In genomic region chr6:4316867-4317400, GRCh38 we compare ENCODE assay signal across 8 cellular contexts.
DNase-seq lines count a peak whose midpoint lies in the region; ATAC-seq and TF ChIP-seq lines count a peak whose summit lies in the region.

No MANE protein-coding gene starts in this region.

- no peak overlapping the region for H3K9ac ChIP-seq in trophoblast cell (ENCODE audit: low read length)

- H2BK120ac ChIP-seq in trophoblast cell (ENCODE audit: insufficient read depth, low read length, poor library complexity) = peak overlapping the region; percentile 60

- peak overlapping the region; percentile 40 for H4K8ac ChIP-seq in trophoblast cell (ENCODE audit: low read depth, low read length)

- H3K4ac ChIP-seq in trophoblast cell (ENCODE audit: low read depth, low read length) = no peak overlapping the region

- H3K4me2 ChIP-seq in trophoblast cell (ENCODE audit: low read length) = no peak overlapping the region

- H3K27ac ChIP-seq in Panc1 (ENCODE audit: low read length) (peak overlapping the region; percentile 42; the same call in 1 of the 2 replicates), trophoblast cell (ENCODE audit: low read depth, low read length) (peak overlapping the region; percentile 49)

- H3K14ac ChIP-seq in trophoblast cell (ENCODE audit: low read length) = peak overlapping the region; percentile 52

- POLR2A ChIA-PET in Panc1 (lab: Charles Lee) = no interaction called here

- peak overlapping the region; percentile 68 for H4K91ac ChIP-seq in trophoblast cell (ENCODE audit: low read depth, low read length)

- peak overlapping the region; percentile 32 for H2AFZ ChIP-seq in trophoblast cell (ENCODE audit: insufficient read depth, low read length, poor library complexity)

- peaks cover 9% of the 10 kb centered on the region for H3K79me1 ChIP-seq in trophoblast cell (ENCODE audit: low read length)

- H3K9me3 ChIP-seq in Panc1 (ENCODE audit: control insufficient read depth, insufficient read depth, low read depth, low read length) = peaks cover 21% of the 10 kb centered on the region; the same call in 1 of the 2 replicates
- no peaks in the 10 kb centered on the region for H3K9me3 ChIP-seq in trophoblast cell (ENCODE audit: insufficient read depth, low read depth, low read length)

- H2BK5ac ChIP-seq in trophoblast cell (ENCODE audit: low read depth, low read length, poor library complexity) = peak overlapping the region; percentile 12

- ATAC-seq in Panc1 (no peak), HG03354 (IDR thresholded peaks at IDR 0.05; ENCODE audit: poor library complexity, severe bottlenecking, unreplicated experiment) (no peak)

- DNase-seq in GM04503 (ENCODE audit: low read depth) (peak; percentile 78), Panc1 (ENCODE audit: low read depth, low spot score) (peak; percentile 27), fibroblast of pulmonary artery (ENCODE audit: low read depth) (peak; percentile 91), trophoblast cell (peak; percentile 19 to 46), activated gamma-delta T cell treated with Interleukin-2 at 50 U/mL for 16 hours (no peak), DMS79 (lab: John Stamatoyannopoulos, UW) (no peak)
- DNase-seq in stimulated activated naive CD4-positive, alpha-beta T cell treated with Interleukin-2 at 50 U/mL for 16 hours (lab: John Stamatoyannopoulos, UW) = no peak

- H4K12ac ChIP-seq in trophoblast cell (ENCODE audit: low read depth, low read length) = no peak overlapping the region

- H2AK5ac ChIP-seq in trophoblast cell (ENCODE audit: low read length) = no peak overlapping the region

- H3K4me3 ChIP-seq in Panc1 (ENCODE audit: low read depth in 2 of 2, low read length in 2 of 2) (no peak overlapping the region), fibroblast of pulmonary artery (replicated peaks; ENCODE audit: low read depth, low read length) (no peak overlapping the region), trophoblast cell (ENCODE audit: low read depth, low read length) (no peak overlapping the region)

- BruUV-seq in Panc1 (replicated peaks; lab: Mats Ljungman, UMichigan) = no TSS peak

- H3K36me3 ChIP-seq in Panc1 (ENCODE audit: control insufficient read depth, insufficient read depth, low read length) (no peaks in the 10 kb centered on the region), trophoblast cell (ENCODE audit: control insufficient read depth in 1 of 2, insufficient read depth in 2 of 2, low read length in 2 of 2) (no peaks in the 10 kb centered on the region)

- no peak for TF ChIP-seq CTCF in Panc1 (IDR thresholded peaks at IDR 0.05)
- TF ChIP-seq CTCF in fibroblast of pulmonary artery (IDR thresholded peaks at IDR 0.05; ENCODE audit: low read length, missing control alignments) = no peak

- H3K27me3 ChIP-seq in Panc1 (ENCODE audit: control insufficient read depth, insufficient read depth, low read length) (no peaks in the 10 kb centered on the region), trophoblast cell (ENCODE audit: insufficient read depth, low read length) (no peaks in the 10 kb centered on the region)

- intact Hi-C loops in Panc1 (cut with micrococcal nuclease; ENCODE audit: unreplicated experiment) = no loop called here

- in situ Hi-C loops in Panc1 (cut with HindIII; ENCODE audit: low pct_unique_long_range_greater_than_20kb, low sequenced_read_pairs) = no loop called here

- H2BK12ac ChIP-seq in trophoblast cell (ENCODE audit: low read length) = peak overlapping the region; percentile 61

- CTCF ChIA-PET in Panc1 (lab: Charles Lee) = no interaction called here

- H3K18ac ChIP-seq in trophoblast cell (ENCODE audit: low read length) = no peak overlapping the region

- no peak overlapping the region for H3K23ac ChIP-seq in trophoblast cell (ENCODE audit: low read length)

- H3K4me1 ChIP-seq in Panc1 (ENCODE audit: control insufficient read depth, insufficient read depth, low read length) (peaks cover 21% of the 10 kb centered on the region), trophoblast cell (ENCODE audit: control insufficient read depth in 1 of 2, insufficient read depth in 2 of 2, low read length in 2 of 2) (peaks cover 7% of the 10 kb centered on the region in 2 experiments)

- WGBS in trophoblast cell (ENCODE audit: extremely low coverage, insufficient coverage, insufficient read length) = no CpG with 5 or more reads among the region's 9 CpGs

- H3K79me2 ChIP-seq in trophoblast cell (ENCODE audit: control insufficient read depth, insufficient read depth, low read length, poor library complexity) = no peaks in the 10 kb centered on the region

Comparison
In these comparisons a context has a peak if more than half of its experiments do, and no peak if none do; other contexts are left out.
1. DNase-seq: peak in GM04503 (single experiment), Panc1 (single experiment), fibroblast of pulmonary artery (single experiment) and trophoblast cell (2 of 2); none in activated gamma-delta T cell treated with Interleukin-2 at 50 U/mL for 16 hours (single experiment), stimulated activated naive CD4-positive, alpha-beta T cell treated with Interleukin-2 at 50 U/mL for 16 hours (single experiment) and DMS79 (single experiment).